ENCODE assay signal across 28 cellular contexts in the genomic region with DNA sequence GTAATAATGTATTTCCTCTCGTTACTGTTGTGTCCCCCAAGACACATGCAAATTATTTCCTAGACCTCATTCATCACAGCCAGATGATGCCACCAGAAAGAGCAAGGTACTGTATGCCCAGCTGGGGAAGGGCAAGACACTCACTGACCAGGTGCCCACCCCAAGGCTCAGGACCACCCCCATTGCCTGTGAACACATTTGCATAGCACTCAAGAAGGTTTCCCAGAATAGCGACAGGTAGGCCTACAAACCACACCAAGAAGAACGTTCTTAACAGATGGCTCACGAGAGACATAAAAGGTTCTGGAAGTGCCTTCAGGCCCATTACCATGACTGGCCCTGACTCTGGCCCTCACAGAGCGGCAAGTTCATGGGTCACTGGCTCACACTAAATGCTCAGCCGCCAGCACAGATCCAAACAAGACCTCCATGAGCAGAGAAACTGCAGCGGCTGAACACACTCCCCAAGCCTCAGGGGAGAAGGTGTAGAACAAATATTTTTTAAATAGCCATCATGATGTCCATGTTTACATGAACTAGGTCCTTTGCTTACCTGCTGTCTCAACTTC. TPM values are rescaled to one million over a fixed set of nuclear protein-coding genes. Genes with fewer than 3 reads are reported as not detected.
DNase-seq lines count a peak whose midpoint lies in the region; ATAC-seq, FAIRE-seq and TF ChIP-seq lines count a peak whose summit lies in the region.
"Had no signal": no experiment of that assay in that cellular context is flagged by ENCODE, and none has a peak within 500 bp of the region (broad histone marks: within the 10 kb centered on the region; RNA-seq: fewer than 3 reads in every experiment).

No MANE protein-coding gene starts in this region.

- H3K4me2 ChIP-seq in HepG2 (ENCODE audit: low read depth, low read length): no peak overlapping the region
- H3K4me2 ChIP-seq in OCI-LY1 (ENCODE audit: low read length): no peak overlapping the region
- H3K4me2 ChIP-seq: BLaER1 had no signal

- H3K9me3 ChIP-seq in HepG2 (ENCODE audit: low read length): no peaks in the 10 kb centered on the region
- H3K9me3 ChIP-seq in right lobe of liver: no peaks in the 10 kb centered on the region
- H3K9me3 ChIP-seq in OCI-LY1 (ENCODE audit: low read length): no peaks in the 10 kb centered on the region
- H3K9me3 ChIP-seq: BLaER1, Peyer's patch had no signal

- H2AFZ ChIP-seq in HepG2 (ENCODE audit: low read length) (no peak overlapping the region), OCI-LY1 (ENCODE audit: low read length) (no peak overlapping the region)
- H2AFZ ChIP-seq: GM23248 had no signal

- no peaks in the 10 kb centered on the region for H3K27me3 ChIP-seq in HepG2 (ENCODE audit: control insufficient read depth in 1 of 2, insufficient read depth in 2 of 2, low read length in 2 of 2)
- H3K27me3 ChIP-seq in right lobe of liver: no peaks in the 10 kb centered on the region
- H3K27me3 ChIP-seq in OCI-LY1 (ENCODE audit: insufficient read depth, low read length): no peaks in the 10 kb centered on the region
- H3K27me3 ChIP-seq: BLaER1, Peyer's patch had no signal

- DNase-seq in HepG2 (ENCODE audit: low spot score) (no peak), right lobe of liver (no peak), epidermal melanocyte (ENCODE audit: insufficient read length, low spot score) (peak; percentile 8), iPS-NIHi7 (ENCODE audit: extremely low spot score) (no peak), NCI-H187 treated with DMSO at 0.1 percent for 48 hours (lab: John Stamatoyannopoulos, UW) (no peak)
- DNase-seq: CD4-positive, CD25-positive, alpha-beta regulatory T cell; GM23248; H7; KG1; MM.1S; NCI-H1048; NCI-H1417; NCI-H1694; NCI-H2081; NCI-H226; NCI-H510A; NCI-H69; OCI-M1; SIG-M5 had no signal

- no peaks in the 10 kb centered on the region for H3F3A ChIP-seq in OCI-LY1 (ENCODE audit: insufficient read depth, low read length)

- ATAC-seq in HepG2 (no peak), right lobe of liver (no peak), HG02884 (IDR thresholded peaks at IDR 0.05; ENCODE audit: unreplicated experiment) (no peak)
- ATAC-seq: GM12878 had no signal

- no peak overlapping the region for H3K27ac ChIP-seq in HepG2 (ENCODE audit: extremely low read length, insufficient read depth, low read length)
- no peak overlapping the region for H3K27ac ChIP-seq in right lobe of liver
- peak overlapping the region; percentile 66 for H3K27ac ChIP-seq in OCI-LY1 (ENCODE audit: low read depth, low read length, poor library complexity, severe bottlenecking)
- H3K27ac ChIP-seq: BLaER1, GM23248, Peyer's patch, SK-N-MC had no signal

- in situ Hi-C loops in HepG2 (cut with HindIII; ENCODE audit: extremely low pct_ligation_motif_present, low pct_unique_long_range_greater_than_20kb): no loop called here

- no peaks in the 10 kb centered on the region for H3K9me2 ChIP-seq in OCI-LY1 (ENCODE audit: low read depth, low read length)

- intact Hi-C loops in HepG2 (cut with micrococcal nuclease; ENCODE audit: unreplicated experiment): no loop called here
- intact Hi-C loops in right lobe of liver (cut with DNase I): no loop called here

- H3K36me3 ChIP-seq in HepG2 (replicated peaks in 1 of 2; ENCODE audit: control insufficient read depth in 1 of 2, insufficient read depth in 2 of 2, low read length in 2 of 2) (peaks cover 48 to 72% of the 10 kb centered on the region in 2 experiments), right lobe of liver (peaks cover 1 to 73% (median 28%) of the 10 kb centered on the region in 4 donors), OCI-LY1 (ENCODE audit: insufficient read depth, low read length) (peaks cover 71% of the 10 kb centered on the region)

- no TSS peak for BruUV-seq in HepG2 (replicated peaks; lab: Mats Ljungman, UMichigan)

- H3K4me1 ChIP-seq in HepG2 (ENCODE audit: insufficient read depth, low read length) (no peaks in the 10 kb centered on the region), right lobe of liver (no peaks in the 10 kb centered on the region), OCI-LY1 (ENCODE audit: insufficient read depth, low read length, severe bottlenecking) (peaks cover 24% of the 10 kb centered on the region)
- H3K4me1 ChIP-seq: BLaER1, Peyer's patch had no signal

- H3K4me3 ChIP-seq in HepG2 (replicated peaks in 1 of 3; ENCODE audit: insufficient read depth in 1 of 3, low read depth in 2 of 3, low read length in 3 of 3): no peak overlapping the region
- no peak overlapping the region for H3K4me3 ChIP-seq in right lobe of liver
- no peak overlapping the region for H3K4me3 ChIP-seq in OCI-LY1 (ENCODE audit: low read depth, low read length, poor library complexity, severe bottlenecking)
- H3K4me3 ChIP-seq: BLaER1, GM12878, GM23248, Peyer's patch, SK-N-MC had no signal

- WGBS in HepG2 (ENCODE audit: low lambda C conversion rate): 93% methylated on average over 7 of the region's 7 CpGs
- WGBS in right lobe of liver (ENCODE audit: insufficient coverage, low coverage, low lambda C conversion rate, missing lambda C conversion rate): 88% methylated on average over 1 of the region's 7 CpGs

- no peak for FAIRE-seq in HepG2 (lab: Jason Lieb, UNC)
- FAIRE-seq: A204.1, D721Med, G401.6, GM12878 had no signal

- peaks cover 2% of the 10 kb centered on the region for H4K20me1 ChIP-seq in HepG2 (ENCODE audit: insufficient read depth, low read length)
- no peaks in the 10 kb centered on the region for H4K20me1 ChIP-seq in OCI-LY1 (ENCODE audit: insufficient read depth, low read length)

- no peak for TF ChIP-seq RAD21 in HepG2 (CRISPR knock-in tag; IDR thresholded peaks at IDR 0.05)

- no peak for TF ChIP-seq POLR2A in HepG2 (IDR thresholded peaks at IDR 0.05; ENCODE audit: insufficient read depth in 1 of 2, low read depth in 2 of 2, low read length in 2 of 2)
- no peak for TF ChIP-seq POLR2A in right lobe of liver (IDR thresholded peaks at IDR 0.05)

- no peak overlapping the region for H3K9ac ChIP-seq in HepG2 (ENCODE audit: insufficient read depth, low read depth, low read length)
- H3K9ac ChIP-seq in OCI-LY1 (ENCODE audit: low read length): peak overlapping the region; percentile 16; the same call in 1 of the 2 replicates
- H3K9ac ChIP-seq: BLaER1, GM23248 had no signal

- CTCF ChIA-PET in HepG2 (lab: Yijun Ruan, JAX; ENCODE audit: low intra/inter-chr PET ratio, low total read pairs): no interaction called here

- TF ChIP-seq EP300 in HepG2 (IDR thresholded peaks at IDR 0.05; ENCODE audit: low read depth in 2 of 2, low read length in 2 of 2) (no peak), HepG2 (CRISPR knock-in tag; IDR thresholded peaks at IDR 0.05; ENCODE audit: borderline replicate concordance) (no peak)

- no peak for TF ChIP-seq CTCF in HepG2 (CRISPR knock-in tag; IDR thresholded peaks at IDR 0.05)
- TF ChIP-seq CTCF in right lobe of liver (IDR thresholded peaks at IDR 0.05): no peak
- TF ChIP-seq CTCF in OCI-LY1 (IDR thresholded peaks at IDR 0.05; ENCODE audit: low read length): no peak

- POLR2A ChIA-PET in HepG2 (lab: Yijun Ruan, JAX): no interaction called here

- peaks cover under 1% of the 10 kb centered on the region for H3K79me2 ChIP-seq in HepG2 (ENCODE audit: insufficient read depth, low read length)
- H3K79me2 ChIP-seq in OCI-LY1 (ENCODE audit: insufficient read depth, low read length): no peaks in the 10 kb centered on the region

RNA-seq across cellular contexts. Expression of a gene that starts 44.0 kb away (rescaled TPM):
- total RNA-seq in HepG2 (2016; rRNA removed; fragmentation: Illumina TruSeq; extraction: Trizol): 63.7 and 64.5 TPM in 2 replicates
- 5.2 and 5.9 TPM in 2 replicates for total RNA-seq in HepG2 (2016; cell fraction: cytosol; rRNA removed; fragmentation: Illumina TruSeq; extraction: Trizol; ENCODE audit: low read depth)
- 54.8 and 65.4 TPM in 2 replicates for total RNA-seq in HepG2 (2016; cell fraction: insoluble cytoplasmic fraction; rRNA removed; fragmentation: Illumina TruSeq; extraction: Trizol)
- total RNA-seq in HepG2 (2016; cell fraction: membrane; rRNA removed; fragmentation: Illumina TruSeq; extraction: Trizol): 19.1 and 22.7 TPM in 2 replicates
- 38.5 and 42.2 TPM in 2 replicates for total RNA-seq in HepG2 (2016; cell fraction: nucleus; rRNA removed; fragmentation: Illumina TruSeq; extraction: Trizol)
- polyA plus RNA-seq in HepG2 (2011; rRNA removed): 113 and 127 TPM in 2 replicates
- polyA plus RNA-seq in HepG2 (2011; cell fraction: cytosol; rRNA removed): 82.0 and 115 TPM in 2 replicates
- 115 and 127 TPM in 2 replicates for polyA plus RNA-seq in HepG2 (2011; cell fraction: nucleus; rRNA removed)
- polyA plus RNA-seq in HepG2 (2012): 63.9 and 65.2 TPM in 2 replicates
- 3.6 and 4.4 TPM in 2 replicates for polyA plus RNA-seq in HepG2 (2016; cell fraction: cytosol; fragmentation: Illumina TruSeq; extraction: Trizol; ENCODE audit: low read depth)
- polyA plus RNA-seq in HepG2 (2016; cell fraction: insoluble cytoplasmic fraction; fragmentation: Illumina TruSeq; extraction: Trizol; ENCODE audit: low read depth): 63.7 and 70.4 TPM in 2 replicates
- 10.7 and 10.9 TPM in 2 replicates for polyA plus RNA-seq in HepG2 (2016; cell fraction: membrane; fragmentation: Illumina TruSeq; extraction: Trizol; ENCODE audit: low read depth)
- polyA plus RNA-seq in HepG2 (2016; cell fraction: nucleus; fragmentation: Illumina TruSeq; extraction: Trizol; ENCODE audit: insufficient read depth, low read depth): 58.6 and 63.4 TPM in 2 replicates
- 146 and 269 TPM in 2 replicates for polyA minus RNA-seq in HepG2 (2011; rRNA and poly(A)+ RNA removed; ENCODE audit: low replicate concordance)
- polyA minus RNA-seq in HepG2 (2011; cell fraction: cytosol; rRNA and poly(A)+ RNA removed): 63.9 and 69.7 TPM in 2 replicates
- polyA minus RNA-seq in HepG2 (2011; cell fraction: nucleus; rRNA and poly(A)+ RNA removed): 31.0 and 31.8 TPM in 2 replicates
- 10 to 100 TPM; 28.1 to 69.7 (median 33.9) TPM for total RNA-seq in right lobe of liver

RNA-seq across cellular contexts. Expression of a gene that starts 55.9 kb away (rescaled TPM):
- total RNA-seq in HepG2 (2016; rRNA removed; fragmentation: Illumina TruSeq; extraction: Trizol): 78.9 and 110 TPM in 2 replicates
- 5.7 and 5.8 TPM in 2 replicates for total RNA-seq in HepG2 (2016; cell fraction: cytosol; rRNA removed; fragmentation: Illumina TruSeq; extraction: Trizol; ENCODE audit: low read depth)
- total RNA-seq in HepG2 (2016; cell fraction: insoluble cytoplasmic fraction; rRNA removed; fragmentation: Illumina TruSeq; extraction: Trizol): 79.4 and 115 TPM in 2 replicates
- 23.2 and 24.7 TPM in 2 replicates for total RNA-seq in HepG2 (2016; cell fraction: membrane; rRNA removed; fragmentation: Illumina TruSeq; extraction: Trizol)
- total RNA-seq in HepG2 (2016; cell fraction: nucleus; rRNA removed; fragmentation: Illumina TruSeq; extraction: Trizol): 42.5 and 48.0 TPM in 2 replicates
- polyA plus RNA-seq in HepG2 (2011; rRNA removed): 61.5 and 73.0 TPM in 2 replicates
- polyA plus RNA-seq in HepG2 (2011; cell fraction: cytosol; rRNA removed): 65.3 and 72.4 TPM in 2 replicates
- 45.0 and 54.5 TPM in 2 replicates for polyA plus RNA-seq in HepG2 (2011; cell fraction: nucleus; rRNA removed)
- 45.1 and 56.7 TPM in 2 replicates for polyA plus RNA-seq in HepG2 (2012)
- 3.1 TPM in 2 replicates for polyA plus RNA-seq in HepG2 (2016; cell fraction: cytosol; fragmentation: Illumina TruSeq; extraction: Trizol; ENCODE audit: low read depth)
- polyA plus RNA-seq in HepG2 (2016; cell fraction: insoluble cytoplasmic fraction; fragmentation: Illumina TruSeq; extraction: Trizol; ENCODE audit: low read depth): 88.2 and 92.6 TPM in 2 replicates
- 9.5 and 11.4 TPM in 2 replicates for polyA plus RNA-seq in HepG2 (2016; cell fraction: membrane; fragmentation: Illumina TruSeq; extraction: Trizol; ENCODE audit: low read depth)
- 55.3 and 58.5 TPM in 2 replicates for polyA plus RNA-seq in HepG2 (2016; cell fraction: nucleus; fragmentation: Illumina TruSeq; extraction: Trizol; ENCODE audit: insufficient read depth, low read depth)
- 79.4 and 118 TPM in 2 replicates for polyA minus RNA-seq in HepG2 (2011; rRNA and poly(A)+ RNA removed; ENCODE audit: low replicate concordance)
- polyA minus RNA-seq in HepG2 (2011; cell fraction: cytosol; rRNA and poly(A)+ RNA removed): 62.2 and 79.1 TPM in 2 replicates
- polyA minus RNA-seq in HepG2 (2011; cell fraction: nucleus; rRNA and poly(A)+ RNA removed): 51.4 and 56.7 TPM in 2 replicates
- 10 to 100 TPM in 4 of 6 experiments, 1 to 10 TPM in 2; 8.9 to 22.3 (median 17.5) TPM for total RNA-seq in right lobe of liver
